In genomic region chr3:128226794-128227399, GRCh38 we compare ENCODE assay signal across 7 cellular contexts.
DNase-seq lines count a peak whose midpoint lies in the region; ATAC-seq and TF ChIP-seq lines count a peak whose summit lies in the region.

No MANE protein-coding gene starts in this region.

- DNase-seq in GM12864 (ENCODE audit: low read depth), result no peak
- DNase-seq in MG63, result peak; percentile 42
- DNase-seq in activated naive CD4-positive, alpha-beta T cell treated with anti-CD3 and anti-CD28 coated beads for 36 hours, result peak; percentile 39
- DNase-seq in cardiac muscle cell (ENCODE audit: low read depth in 1 of 2, low spot score in 1 of 2), result peak; percentile 39 to 58
- DNase-seq in smooth muscle cell (lab: John Stamatoyannopoulos, UW; ENCODE audit: unreplicated experiment), result no peak
- DNase-seq in NCI-H1930 (lab: John Stamatoyannopoulos, UW), result no peak

- peaks cover 20% of the 10 kb centered on the region for H4K20me1 ChIP-seq in smooth muscle cell (ENCODE audit: low read depth)

- ATAC-seq in GM19035 (IDR thresholded peaks at IDR 0.05; ENCODE audit: unreplicated experiment), result no peak

- H3K36me3 Mint-ChIP-seq in activated naive CD4-positive, alpha-beta T cell treated with anti-CD3 and anti-CD28 coated beads for 36 hours (ENCODE audit: low read depth), result peaks cover 13% of the 10 kb centered on the region

- peaks cover 18% of the 10 kb centered on the region for H3K4me1 ChIP-seq in cardiac muscle cell (ENCODE audit: low read depth)
- H3K4me1 ChIP-seq in smooth muscle cell (ENCODE audit: low read depth), result no peaks in the 10 kb centered on the region

- H3K27ac ChIP-seq in cardiac muscle cell (no peak overlapping the region), smooth muscle cell (ENCODE audit: low read depth) (no peak overlapping the region)

- no peak overlapping the region for H3K4me3 Mint-ChIP-seq in activated naive CD4-positive, alpha-beta T cell treated with anti-CD3 and anti-CD28 coated beads for 36 hours

- H3K4me3 ChIP-seq in GM12864 (ENCODE audit: low read depth, low read length), result no peak overlapping the region
- H3K4me3 ChIP-seq in MG63, result no peak overlapping the region
- no peak overlapping the region for H3K4me3 ChIP-seq in cardiac muscle cell
- H3K4me3 ChIP-seq in smooth muscle cell, result no peak overlapping the region

- peaks cover 6% of the 10 kb centered on the region for H3K4me1 Mint-ChIP-seq in activated naive CD4-positive, alpha-beta T cell treated with anti-CD3 and anti-CD28 coated beads for 36 hours (ENCODE audit: low read depth)

- H3K27me3 Mint-ChIP-seq in activated naive CD4-positive, alpha-beta T cell treated with anti-CD3 and anti-CD28 coated beads for 36 hours (ENCODE audit: low read depth), result no peaks in the 10 kb centered on the region

- no peak overlapping the region for H3K9ac ChIP-seq in smooth muscle cell (ENCODE audit: low read depth)

- CTCF ChIA-PET in activated naive CD4-positive, alpha-beta T cell treated with anti-CD3 and anti-CD28 coated beads for 36 hours (lab: Charles Lee), result interaction anchor here (0.6 to 1.5 kb wide), 4 partner anchors 36 to 280 kb away, joined by 3 to 9 read pairs (median 3); no protein-coding TSS in a partner anchor

- intact Hi-C loops in activated naive CD4-positive, alpha-beta T cell treated with anti-CD3 and anti-CD28 coated beads for 36 hours (cut with micrococcal nuclease), result loop anchor here (1.0 kb wide), 1 partner anchor 95 kb away; no protein-coding TSS in a partner anchor

- no peaks in the 10 kb centered on the region for H3K79me2 ChIP-seq in smooth muscle cell (ENCODE audit: low read depth)

- no peaks in the 10 kb centered on the region for H3K36me3 ChIP-seq in MG63
- no peaks in the 10 kb centered on the region for H3K36me3 ChIP-seq in cardiac muscle cell
- H3K36me3 ChIP-seq in smooth muscle cell (ENCODE audit: low read depth), result no peaks in the 10 kb centered on the region

- TF ChIP-seq CTCF in GM12864 (IDR thresholded peaks at IDR 0.05; ENCODE audit: low read depth, low read length, missing control alignments), result peak; percentile 88
- peak; percentile 95 for TF ChIP-seq CTCF in cardiac muscle cell (IDR thresholded peaks at IDR 0.05; ENCODE audit: low read depth, low read length)
- peak; percentile 54 for TF ChIP-seq CTCF in smooth muscle cell (IDR thresholded peaks at IDR 0.05; ENCODE audit: borderline replicate concordance, insufficient read depth, poor library complexity, severe bottlenecking)

- H3F3A ChIP-seq in smooth muscle cell (ENCODE audit: low read depth), result no peaks in the 10 kb centered on the region

- H3K27me3 ChIP-seq in MG63, result no peaks in the 10 kb centered on the region
- no peaks in the 10 kb centered on the region for H3K27me3 ChIP-seq in cardiac muscle cell
- no peaks in the 10 kb centered on the region for H3K27me3 ChIP-seq in smooth muscle cell (ENCODE audit: low read depth)

- no peak overlapping the region for H3K4me2 ChIP-seq in smooth muscle cell

- peaks cover 15% of the 10 kb centered on the region for H3K9me3 Mint-ChIP-seq in activated naive CD4-positive, alpha-beta T cell treated with anti-CD3 and anti-CD28 coated beads for 36 hours

- 45% methylated on average over 5 of the region's 5 CpGs for WGBS in smooth muscle cell (ENCODE audit: low lambda C conversion rate)

- no peak overlapping the region for H3K27ac Mint-ChIP-seq in activated naive CD4-positive, alpha-beta T cell treated with anti-CD3 and anti-CD28 coated beads for 36 hours

- no peak overlapping the region for H2AFZ ChIP-seq in smooth muscle cell (ENCODE audit: low read depth)

- H3K9me3 ChIP-seq in MG63 (peaks cover 7% of the 10 kb centered on the region), cardiac muscle cell (ENCODE audit: low read depth) (no peaks in the 10 kb centered on the region), smooth muscle cell (replicated peaks; ENCODE audit: low read depth) (no peaks in the 10 kb centered on the region)

Comparison
In these comparisons a context has a peak if more than half of its experiments do, and no peak if none do; other contexts are left out.
1. DNase-seq: peak in MG63 (single experiment), activated naive CD4-positive, alpha-beta T cell treated with anti-CD3 and anti-CD28 coated beads for 36 hours (single experiment) and cardiac muscle cell (2 of 2); none in GM12864 (single experiment), smooth muscle cell (single experiment) and NCI-H1930 (0 of 2).
2. Peak in every context shown above with its lines, with median percentiles within 50 percentile points of each other: CTCF ChIP-seq.